In genomic region chr3:188345223-188345622, GRCh38 we compare ENCODE assay signal across 16 cellular contexts.
A peak's percentile ranks its signal among the peaks of the same experiment; 100 is the strongest.
DNase-seq lines count a peak whose midpoint lies in the region; ATAC-seq and TF ChIP-seq lines count a peak whose summit lies in the region.
"Had no signal": no experiment of that assay in that cellular context is flagged by ENCODE, and none has a peak within 500 bp of the region (broad histone marks: within the 10 kb centered on the region; RNA-seq: fewer than 3 reads in every experiment).

No MANE protein-coding gene starts in this region.

- H3K27ac ChIP-seq in SJSA1: peak overlapping the region; percentile 51
- H3K27ac ChIP-seq in fibroblast of lung (ENCODE audit: insufficient read depth, low read length): no peak overlapping the region
- H3K27ac ChIP-seq in osteoblast (ENCODE audit: low read depth, low read length): peak overlapping the region; percentile 11

- H3K9me3 Mint-ChIP-seq in MCF 10A (ENCODE audit: unreplicated experiment): no peaks in the 10 kb centered on the region
- H3K9me3 Mint-ChIP-seq: activated T-helper 17 cell treated with anti-CD3 and anti-CD28 coated beads, Interleukin-2, amount 50 U/mL, for 72 hours had no signal

- H3K9me3 ChIP-seq in SJSA1 (replicated peaks): no peaks in the 10 kb centered on the region
- no peaks in the 10 kb centered on the region for H3K9me3 ChIP-seq in fibroblast of lung (ENCODE audit: control insufficient read depth, insufficient read depth, low read depth, low read length)
- no peaks in the 10 kb centered on the region for H3K9me3 ChIP-seq in osteoblast (ENCODE audit: low read depth, low read length)
- H3K9me3 ChIP-seq: breast epithelium, transverse colon had no signal

- no peak overlapping the region for H3K27ac Mint-ChIP-seq in MCF 10A (ENCODE audit: low read depth, unreplicated experiment)
- H3K27ac Mint-ChIP-seq: activated T-helper 17 cell treated with anti-CD3 and anti-CD28 coated beads, Interleukin-2, amount 50 U/mL, for 72 hours had no signal

- H3K4me3 Mint-ChIP-seq in MCF 10A (ENCODE audit: unreplicated experiment): no peak overlapping the region
- H3K4me3 Mint-ChIP-seq: activated T-helper 17 cell treated with anti-CD3 and anti-CD28 coated beads, Interleukin-2, amount 50 U/mL, for 72 hours had no signal

- peaks cover 25% of the 10 kb centered on the region for H3K36me3 ChIP-seq in SJSA1
- no peaks in the 10 kb centered on the region for H3K36me3 ChIP-seq in fibroblast of lung (ENCODE audit: control insufficient read depth, insufficient read depth, low read length)
- no peaks in the 10 kb centered on the region for H3K36me3 ChIP-seq in osteoblast (ENCODE audit: insufficient read depth, low read length)
- H3K36me3 ChIP-seq: breast epithelium, transverse colon had no signal

- DNase-seq in CD1c-positive myeloid dendritic cell (ENCODE audit: extremely low spot score) (peak; percentile 11), SJSA1 (ENCODE audit: low read depth in 1 of 2, low spot score in 2 of 2) (peak in 1 of 2 experiments; percentile 49), fibroblast of lung (ENCODE audit: low read depth in 2 of 2) (peak; percentile 29 to 92), osteoblast (ENCODE audit: insufficient read length, low spot score, missing footprints) (peak; percentile 44), MCF 10A (ENCODE audit: unreplicated experiment) (no peak), NCI-H2081 treated with DMSO at 0.1 percent for 48 hours (lab: John Stamatoyannopoulos, UW) (no peak)
- DNase-seq: activated CD4-positive, alpha-beta T cell treated with anti-CD3 and anti-CD28 coated beads for 4 hours; AML-193; mammary epithelial cell; NCI-H1092 treated with DMSO at 0.1 percent for 48 hours; NCI-H524 treated with DMSO at 0.1 percent for 48 hours; transverse colon had no signal

- intact Hi-C loops in MCF 10A (cut with micrococcal nuclease): no loop called here

- POLR2A ChIA-PET in MCF 10A (lab: Yijun Ruan, JAX): interaction anchor here (0.6 kb wide), 1 partner anchor 9 kb away, joined by 4 read pairs; no protein-coding TSS in a partner anchor

- peaks cover 21% of the 10 kb centered on the region for H3K4me1 Mint-ChIP-seq in MCF 10A (ENCODE audit: insufficient read depth, unreplicated experiment)

- H2AFZ ChIP-seq in fibroblast of lung (ENCODE audit: low read length) (no peak overlapping the region), osteoblast (ENCODE audit: low read length) (no peak overlapping the region)

- CTCF ChIA-PET in MCF 10A (lab: Yijun Ruan, JAX): interaction anchor here (0.5 kb wide), 1 partner anchor 607 kb away, joined by 4 read pairs; no protein-coding TSS in a partner anchor

- H3K4me3 ChIP-seq in SJSA1: no peak overlapping the region
- no peak overlapping the region for H3K4me3 ChIP-seq in fibroblast of lung (replicated peaks in 1 of 4; ENCODE audit: control extremely low read depth in 1 of 4, insufficient read depth in 1 of 4, low read depth in 3 of 4, low read length in 4 of 4)
- no peak overlapping the region for H3K4me3 ChIP-seq in osteoblast (ENCODE audit: insufficient read depth, low read length)
- H3K4me3 ChIP-seq: breast epithelium, transverse colon had no signal

- H4K20me1 ChIP-seq in fibroblast of lung (ENCODE audit: control insufficient read depth, extremely low read depth, insufficient read depth, low read length): peaks cover 2% of the 10 kb centered on the region
- H4K20me1 ChIP-seq in osteoblast (ENCODE audit: insufficient read depth, low read length): peaks cover 10% of the 10 kb centered on the region

- no peak for ATAC-seq in activated CD4-positive, CD25-positive, alpha-beta regulatory T cell treated with anti-CD3 and anti-CD28 coated beads, Interleukin-2, amount 50 U/mL, for 24 hours
- ATAC-seq in HG03469 (IDR thresholded peaks at IDR 0.05; ENCODE audit: unreplicated experiment): no peak
- ATAC-seq: activated T-helper 17 cell treated with anti-CD3 and anti-CD28 coated beads, Interleukin-2, amount 50 U/mL, for 72 hours had no signal

- no peaks in the 10 kb centered on the region for H3K27me3 Mint-ChIP-seq in MCF 10A (ENCODE audit: insufficient read depth, unreplicated experiment)
- H3K27me3 Mint-ChIP-seq: activated T-helper 17 cell treated with anti-CD3 and anti-CD28 coated beads, Interleukin-2, amount 50 U/mL, for 72 hours had no signal

- H3K4me1 ChIP-seq in SJSA1 (replicated peaks): peaks cover 39% of the 10 kb centered on the region
- H3K4me1 ChIP-seq in fibroblast of lung (ENCODE audit: control insufficient read depth, extremely low read depth, insufficient read depth, low read length): peaks cover 8% of the 10 kb centered on the region
- H3K4me1 ChIP-seq in osteoblast (ENCODE audit: insufficient read depth, low read length): peaks cover 33% of the 10 kb centered on the region

- peaks cover 10% of the 10 kb centered on the region for H3K79me2 ChIP-seq in fibroblast of lung (ENCODE audit: control insufficient read depth, insufficient read depth, low read length)
- peaks cover 32% of the 10 kb centered on the region for H3K79me2 ChIP-seq in osteoblast (ENCODE audit: insufficient read depth, low read length)

- TF ChIP-seq CTCF in fibroblast of lung (conservative IDR thresholded peaks at IDR 0.05 in 1 of 2, IDR thresholded peaks at IDR 0.05 in 1 of 2; ENCODE audit: low read depth in 1 of 2, low read length in 2 of 2): no peak
- no peak for TF ChIP-seq CTCF in osteoblast (IDR thresholded peaks at IDR 0.05; ENCODE audit: extremely low read depth, low read depth, low read length)
- no peak for TF ChIP-seq CTCF in MCF 10A (IDR thresholded peaks at IDR 0.05; ENCODE audit: unreplicated experiment)

- BruUV-seq in MCF 10A (replicated peaks; lab: Mats Ljungman, UMichigan): no TSS peak

- H3K4me2 ChIP-seq in fibroblast of lung (ENCODE audit: extremely low read depth, insufficient read depth, low read length): no peak overlapping the region
- peak overlapping the region; percentile 6 for H3K4me2 ChIP-seq in osteoblast (ENCODE audit: insufficient read depth, low read length)

- H3K36me3 Mint-ChIP-seq in MCF 10A (ENCODE audit: insufficient read depth, unreplicated experiment): peaks cover 15% of the 10 kb centered on the region

- H3K27me3 ChIP-seq in SJSA1 (replicated peaks) (no peaks in the 10 kb centered on the region), fibroblast of lung (ENCODE audit: control insufficient read depth, insufficient read depth, low read length) (no peaks in the 10 kb centered on the region), osteoblast (ENCODE audit: insufficient read depth, low read length) (no peaks in the 10 kb centered on the region)
- H3K27me3 ChIP-seq: breast epithelium, transverse colon had no signal

- H3K9ac ChIP-seq in fibroblast of lung (ENCODE audit: insufficient read depth, low read length): no peak overlapping the region

Comparison
In these comparisons a context has a peak if more than half of its experiments do, and no peak if none do; other contexts are left out.
1. DNase-seq: peak in CD1c-positive myeloid dendritic cell (single experiment), fibroblast of lung (2 of 2) and osteoblast (single experiment); none in MCF 10A (single experiment) and NCI-H2081 treated with DMSO at 0.1 percent for 48 hours (single experiment).